In genomic region chr4:76108467-76109181, GRCh38 we compare ENCODE assay signal across 11 cellular contexts. TPM values are rescaled to one million over a fixed set of nuclear protein-coding genes. Genes with fewer than 3 reads are reported as not detected.
DNase-seq lines count a peak whose midpoint lies in the region; ATAC-seq, FAIRE-seq and TF ChIP-seq lines count a peak whose summit lies in the region.
"Had no signal": no experiment of that assay in that cellular context is flagged by ENCODE, and none has a peak within 500 bp of the region (broad histone marks: within the 10 kb centered on the region; RNA-seq: fewer than 3 reads in every experiment).

No MANE protein-coding gene starts in this region.

- no peak for ATAC-seq in pancreas
- ATAC-seq in right cardiac atrium, result no peak
- ATAC-seq: activated CD8-positive, alpha-beta T cell treated with anti-CD3 and anti-CD28 coated beads, Interleukin-2, amount 10 ng/mL, durations not matched to agents 7 days and 5 days had no signal

- no peak overlapping the region for H3K4me3 ChIP-seq in pancreas
- H3K4me3 ChIP-seq in right cardiac atrium (ENCODE audit: low read length), result no peak overlapping the region

- no peak for TF ChIP-seq CTCF in pancreas (IDR thresholded peaks at IDR 0.05)

- intact Hi-C loops in pancreas (cut with DNase I), result no loop called here
- intact Hi-C loops in right cardiac atrium (cut with DNase I), result no loop called here

- peaks cover 0 to 6% (median 0%) of the 10 kb centered on the region in 3 donors for H3K36me3 ChIP-seq in pancreas

- peak; percentile 39 for FAIRE-seq in pancreas (lab: Jason Lieb, UNC)

- H3K4me1 ChIP-seq in pancreas (no peaks in the 10 kb centered on the region), right cardiac atrium (ENCODE audit: control insufficient read depth, insufficient read depth, low read length) (no peaks in the 10 kb centered on the region)

- no peaks in the 10 kb centered on the region for H3K27me3 ChIP-seq in pancreas
- no peaks in the 10 kb centered on the region for H3K27me3 ChIP-seq in right cardiac atrium (ENCODE audit: control insufficient read depth, insufficient read depth)

- H3K27ac ChIP-seq in pancreas (no peak overlapping the region), right cardiac atrium (ENCODE audit: low read length) (no peak overlapping the region)

- H3K9me3 ChIP-seq in pancreas (no peaks in the 10 kb centered on the region), right cardiac atrium (ENCODE audit: control insufficient read depth, low read length) (no peaks in the 10 kb centered on the region)

- peak; percentile 56 for DNase-seq in DMS153 (lab: John Stamatoyannopoulos, UW)
- DNase-seq in DMS153 treated with DMSO at 0.1 percent for 48 hours (lab: John Stamatoyannopoulos, UW; ENCODE audit: unreplicated experiment), result no peak
- DNase-seq in MV-4-11 (lab: John Stamatoyannopoulos, UW), result peak; percentile 91
- peak; percentile 11 for DNase-seq in astrocyte of the hippocampus (ENCODE audit: low read depth, low spot score)
- DNase-seq in pancreas, result no peak
- DNase-seq in NCI-H1436 (lab: John Stamatoyannopoulos, UW), result no peak
- DNase-seq in right cardiac atrium, result no peak
- no peak for DNase-seq in NCI-H226
- DNase-seq: activated CD8-positive, alpha-beta T cell treated with anti-CD3 and anti-CD28 coated beads, Interleukin-2, amount 10 ng/mL, durations not matched to agents 7 days and 5 days; central memory CD4-positive, alpha-beta T cell had no signal

- 62 to 67% methylated on average over 5 of the region's 5 CpGs for WGBS in pancreas, 2 donors
- 65% methylated on average over 5 of the region's 5 CpGs for WGBS in right cardiac atrium

RNA-seq across cellular contexts. Expression of gene ART3, which starts 34.1 kb away (rescaled TPM):
- total RNA-seq in pancreas, result 1 to 10 TPM in 5 of 6 donors, under 1 TPM in 1; 0.32 to 7.5 (median 4.9) TPM
- 10 to 100 TPM in 1 of 2 donors, 1 to 10 TPM in 1; 2.5 to 14.4 TPM for polyA plus RNA-seq in pancreas
- total RNA-seq in right cardiac atrium, result 100 to 1,000 TPM in 2 of 4 donors, 10 to 100 TPM in 2; 72.7 to 311 (median 112) TPM
- polyA plus RNA-seq in right cardiac atrium, result 149 TPM
- total RNA-seq: A172; activated CD8-positive, alpha-beta T cell treated with anti-CD3 and anti-CD28 coated beads, Interleukin-2, amount 10 ng/mL, durations not matched to agents 7 days and 5 days had no signal

RNA-seq across cellular contexts. Expression of gene NUP54, which starts 39.6 kb away (rescaled TPM):
- total RNA-seq in pancreas (10 to 100 TPM; 17.5 to 20.8 (median 19.2) TPM), right cardiac atrium (10 to 100 TPM; 22.9 to 24.9 (median 23.5) TPM)
- polyA plus RNA-seq in pancreas (10 to 100 TPM; 15.6 to 21.7 TPM), right cardiac atrium (11.7 TPM)

Comparison
In these comparisons a context has a peak if more than half of its experiments do, and no peak if none do; other contexts are left out.
1. DNase-seq: peak in DMS153 (single experiment), MV-4-11 (single experiment) and astrocyte of the hippocampus (single experiment); none in DMS153 treated with DMSO at 0.1 percent for 48 hours (single experiment), pancreas (0 of 6), NCI-H1436 (single experiment), right cardiac atrium (0 of 3) and NCI-H226 (single experiment).
2. RNA of gene ART3, which starts 34.1 kb away (total RNA-seq): 72.7 to 311 TPM in right cardiac atrium; 0.32 to 7.5 TPM in pancreas; every median in the first group is over 4 times any median in the second.